9 cellular contexts compared by ENCODE assay signal in the genomic region with DNA sequence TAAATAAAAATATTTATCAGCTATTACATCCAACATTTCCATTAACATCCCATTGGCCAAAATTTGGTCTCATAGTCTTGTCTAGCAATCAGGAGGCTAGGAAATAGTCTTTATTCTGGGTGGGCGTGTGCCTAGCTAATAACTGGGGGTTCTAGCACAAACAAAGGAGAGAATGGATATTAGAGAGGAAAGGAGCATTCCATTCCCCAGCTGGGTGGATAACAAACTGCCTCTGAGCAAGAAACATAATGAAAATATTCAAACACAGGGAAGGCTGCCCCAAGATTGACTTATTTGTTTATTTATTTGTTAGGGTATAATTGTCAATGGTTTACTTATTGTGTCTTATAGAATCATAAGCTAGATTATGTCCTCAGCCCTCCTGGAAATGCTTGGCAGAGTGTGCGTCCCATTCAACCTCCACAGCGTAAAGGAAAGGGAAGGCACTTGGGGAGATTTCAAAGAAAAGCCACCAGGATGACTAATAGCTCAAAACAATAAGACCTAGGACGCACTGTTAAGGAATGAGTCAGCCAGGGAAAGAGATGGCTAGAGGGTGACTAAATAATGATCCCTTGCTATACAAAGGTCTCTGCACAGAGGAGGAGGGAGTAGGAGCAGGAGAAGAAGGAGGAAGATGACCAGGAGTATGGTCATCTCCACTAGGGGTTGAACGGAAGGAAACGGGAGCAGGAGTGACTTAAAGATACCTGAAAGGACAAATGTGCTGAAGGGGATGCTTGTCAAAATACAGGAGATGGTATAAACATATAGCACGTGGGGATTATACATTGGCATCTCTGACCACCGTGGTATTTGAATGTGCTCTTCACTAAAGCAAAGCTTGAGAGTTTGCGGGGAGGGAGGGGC. TPM values are rescaled to one million over a fixed set of nuclear protein-coding genes. Genes with fewer than 3 reads are reported as not detected.
DNase-seq lines count a peak whose midpoint lies in the region; ATAC-seq and TF ChIP-seq lines count a peak whose summit lies in the region.
"Had no signal": no experiment of that assay in that cellular context is flagged by ENCODE, and none has a peak within 500 bp of the region (broad histone marks: within the 10 kb centered on the region; RNA-seq: fewer than 3 reads in every experiment).

No MANE protein-coding gene starts in this region.

- no peaks in the 10 kb centered on the region for H3K9me3 Mint-ChIP-seq in activated T-helper 2 cell treated with anti-CD3 and anti-CD28 coated beads, Interferon-gamma antibody, Interleukin-2, Interleukin-4, amounts not matched to agents 10 μg/mL and 5 μg/mL and 100 μg/mL, durations not matched to agents 14 hours and 24 hours and 36 hours

- H3K9me3 ChIP-seq in testis: no peaks in the 10 kb centered on the region

- no peaks in the 10 kb centered on the region for H3K27me3 ChIP-seq in testis

- DNase-seq in AG10803 (ENCODE audit: low read depth): peak; percentile 88
- DNase-seq in HS-5 (ENCODE audit: low read depth): peak; percentile 73
- no peak for DNase-seq in activated T-helper 2 cell treated with anti-CD3 and anti-CD28 coated beads, Interferon-gamma antibody, Interleukin-2, Interleukin-4, amounts not matched to agents 10 μg/mL and 5 μg/mL and 100 μg/mL, durations not matched to agents 14 hours and 24 hours and 36 hours (ENCODE audit: low spot score)
- no peak for DNase-seq in left colon
- no peak for DNase-seq in stimulated activated naive CD4-positive, alpha-beta T cell (lab: John Stamatoyannopoulos, UW)
- DNase-seq in D341Med (ENCODE audit: low spot score): no peak
- no peak for DNase-seq in testis

- H3K27ac ChIP-seq in testis: no peak overlapping the region

- H3K4me3 Mint-ChIP-seq in activated T-helper 2 cell treated with anti-CD3 and anti-CD28 coated beads, Interferon-gamma antibody, Interleukin-2, Interleukin-4, amounts not matched to agents 10 μg/mL and 5 μg/mL and 100 μg/mL, durations not matched to agents 14 hours and 24 hours and 36 hours (ENCODE audit: low read depth): no peak overlapping the region

- no peaks in the 10 kb centered on the region for H3K36me3 ChIP-seq in testis (ENCODE audit: low read depth, missing control alignments)

- H3K4me1 ChIP-seq in testis: no peaks in the 10 kb centered on the region

- H3K4me3 ChIP-seq in AG10803 (ENCODE audit: low read length) (no peak overlapping the region), testis (no peak overlapping the region)
- H3K4me3 ChIP-seq: skin epidermis had no signal

- WGBS in testis, 2 donors: 78% methylated on average over 9 of the region's 9 CpGs

- intact Hi-C loops in activated T-helper 2 cell treated with anti-CD3 and anti-CD28 coated beads, Interferon-gamma antibody, Interleukin-2, Interleukin-4, amounts not matched to agents 10 μg/mL and 5 μg/mL and 100 μg/mL, durations not matched to agents 14 hours and 24 hours and 36 hours (cut with micrococcal nuclease): loop anchor here (1.0 to 2.0 kb wide), 2 partner anchors 23 to 64 kb away; no protein-coding TSS in a partner anchor
- intact Hi-C loops in left colon (cut with DNase I, micrococcal nuclease) (no loop called here), testis (cut with DNase I; ENCODE audit: low total_unique reads) (no loop called here)

- no peaks in the 10 kb centered on the region for H3K27me3 Mint-ChIP-seq in activated T-helper 2 cell treated with anti-CD3 and anti-CD28 coated beads, Interferon-gamma antibody, Interleukin-2, Interleukin-4, amounts not matched to agents 10 μg/mL and 5 μg/mL and 100 μg/mL, durations not matched to agents 14 hours and 24 hours and 36 hours (ENCODE audit: low read depth)

- peaks cover 26% of the 10 kb centered on the region for H3K4me1 Mint-ChIP-seq in activated T-helper 2 cell treated with anti-CD3 and anti-CD28 coated beads, Interferon-gamma antibody, Interleukin-2, Interleukin-4, amounts not matched to agents 10 μg/mL and 5 μg/mL and 100 μg/mL, durations not matched to agents 14 hours and 24 hours and 36 hours (ENCODE audit: low read depth)

- H3K36me3 Mint-ChIP-seq in activated T-helper 2 cell treated with anti-CD3 and anti-CD28 coated beads, Interferon-gamma antibody, Interleukin-2, Interleukin-4, amounts not matched to agents 10 μg/mL and 5 μg/mL and 100 μg/mL, durations not matched to agents 14 hours and 24 hours and 36 hours (ENCODE audit: low read depth): no peaks in the 10 kb centered on the region

- TF ChIP-seq CTCF in AG10803 (conservative IDR thresholded peaks at IDR 0.05; ENCODE audit: low read length) (0 out of 2 replicates have a peak, but pooled peaks have one; percentile 1), testis (IDR thresholded peaks at IDR 0.05) (no peak)

- ATAC-seq in left colon: peak; percentile 70
- no peak for ATAC-seq in GM21723 (IDR thresholded peaks at IDR 0.05; ENCODE audit: unreplicated experiment)

- TF ChIP-seq POLR2A in testis (IDR thresholded peaks at IDR 0.05): no peak

- peak overlapping the region; percentile 41 for H3K27ac Mint-ChIP-seq in activated T-helper 2 cell treated with anti-CD3 and anti-CD28 coated beads, Interferon-gamma antibody, Interleukin-2, Interleukin-4, amounts not matched to agents 10 μg/mL and 5 μg/mL and 100 μg/mL, durations not matched to agents 14 hours and 24 hours and 36 hours

RNA-seq across cellular contexts. Expression of gene USP12, which starts 23.5 kb away (rescaled TPM):
- 40.8 and 45.1 TPM in 2 replicates for total RNA-seq in activated T-helper 2 cell treated with anti-CD3 and anti-CD28 coated beads, Interferon-gamma antibody, Interleukin-2, Interleukin-4, amounts not matched to agents 10 μg/mL and 5 μg/mL and 100 μg/mL, durations not matched to agents 14 hours and 24 hours and 36 hours
- total RNA-seq in left colon: 10 to 100 TPM; 32.2 to 42.0 TPM
- 10 to 100 TPM; 26.1 to 30.2 TPM for total RNA-seq in testis
- 24.3 TPM for polyA plus RNA-seq in testis (ENCODE audit: insufficient read depth, low read depth, low replicate concordance)

RNA-seq across cellular contexts. Expression of gene RPL21, which starts 56.2 kb away (rescaled TPM):
- 1,112 and 1,127 TPM in 2 replicates for total RNA-seq in activated T-helper 2 cell treated with anti-CD3 and anti-CD28 coated beads, Interferon-gamma antibody, Interleukin-2, Interleukin-4, amounts not matched to agents 10 μg/mL and 5 μg/mL and 100 μg/mL, durations not matched to agents 14 hours and 24 hours and 36 hours
- total RNA-seq in left colon (100 to 1,000 TPM; 685 to 745 TPM), testis (100 to 1,000 TPM; 200 to 353 TPM)
- 996 TPM for polyA plus RNA-seq in testis (ENCODE audit: insufficient read depth, low read depth, low replicate concordance)

Comparison
In these comparisons a context has a peak if more than half of its experiments do, and no peak if none do; other contexts are left out.
1. DNase-seq: peak in AG10803 (single experiment) and HS-5 (single experiment); none in activated T-helper 2 cell treated with anti-CD3 and anti-CD28 coated beads, Interferon-gamma antibody, Interleukin-2, Interleukin-4, amounts not matched to agents 10 μg/mL and 5 μg/mL and 100 μg/mL, durations not matched to agents 14 hours and 24 hours and 36 hours (single experiment), left colon (0 of 2), stimulated activated naive CD4-positive, alpha-beta T cell (0 of 6), D341Med (single experiment) and testis (single experiment).